1 cellular context compared by ENCODE assay signal in genomic region chr12:81119069-81119468, GRCh38. TPM values are rescaled to one million over a fixed set of nuclear protein-coding genes. Genes with fewer than 3 reads are reported as not detected.
"Had no signal": no experiment of that assay in that cellular context is flagged by ENCODE, and none has a peak within 500 bp of the region (broad histone marks: within the 10 kb centered on the region; RNA-seq: fewer than 3 reads in every experiment).

No MANE protein-coding gene starts in this region.

RNA-seq across cellular contexts. Expression of gene ACSS3, which starts 41.2 kb away (rescaled TPM):
- total RNA-seq: MCF 10A had no signal
